13 cellular contexts compared by ENCODE assay signal in genomic region chrX:71637848-71638247, GRCh38. TPM values are rescaled to one million over a fixed set of nuclear protein-coding genes. Genes with fewer than 3 reads are reported as not detected.
DNase-seq lines count a peak whose midpoint lies in the region; ATAC-seq, FAIRE-seq and TF ChIP-seq lines count a peak whose summit lies in the region.
"Had no signal": no experiment of that assay in that cellular context is flagged by ENCODE, and none has a peak within 500 bp of the region (broad histone marks: within the 10 kb centered on the region; RNA-seq: fewer than 3 reads in every experiment).

No MANE protein-coding gene starts in this region.

- H3K4me2 ChIP-seq in K562 (ENCODE audit: insufficient read depth, low read length), result peak overlapping the region; percentile 27; the same call in 1 of the 2 replicates

- DNase-seq in GM12891 (ENCODE audit: insufficient read length, low spot score), result no peak
- DNase-seq in K562 (ENCODE audit: extremely low read depth in 1 of 4, low spot score in 3 of 4), result peak in 2 of 4 experiments; percentile 22 to 23
- no peak for DNase-seq in psoas muscle
- DNase-seq in HEK293T (ENCODE audit: extremely low spot score), result no peak
- no peak for DNase-seq in NCI-H748 (lab: John Stamatoyannopoulos, UW; ENCODE audit: unreplicated experiment)
- no peak for DNase-seq in middle frontal gyrus (ENCODE audit: extremely low spot score, low spot score)
- DNase-seq: activated CD4-positive, alpha-beta T cell treated with anti-CD3 and anti-CD28 coated beads, Interleukin-2, amount 10 ng/mL, durations not matched to agents 7 days and 5 days; NCI-H446 treated with DMSO at 0.1 percent for 48 hours; stimulated activated CD4-positive, alpha-beta T cell treated with anti-CD3 and anti-CD28 coated beads, Interleukin-1b, Interleukin-23, amount 100 ng/mL, for 48 hours had no signal

- no peak for TF ChIP-seq RAD21 in K562 (CRISPR knock-in tag; conservative IDR thresholded peaks at IDR 0.05 in 1 of 2, IDR thresholded peaks at IDR 0.05 in 1 of 2)

- TF ChIP-seq CTCF in K562 (IDR thresholded peaks at IDR 0.05 in 2 of 3, conservative IDR thresholded peaks at IDR 0.05 in 1 of 3; ENCODE audit: insufficient read depth in 2 of 3, low read depth in 1 of 3, low read length in 3 of 3), result no peak
- no peak for TF ChIP-seq CTCF in psoas muscle (IDR thresholded peaks at IDR 0.05)

- TF ChIP-seq POLR2A in GM12891 (IDR thresholded peaks at IDR 0.05; ENCODE audit: low read depth, low read length), result no peak
- TF ChIP-seq POLR2A in K562 (conservative IDR thresholded peaks at IDR 0.05), result no peak

- CTCF ChIA-PET in K562 (lab: Yijun Ruan, JAX; ENCODE audit: low intra/inter-chr PET ratio), result no interaction called here
- CTCF ChIA-PET in HEK293T (lab: Yijun Ruan, JAX), result no interaction called here

- in situ Hi-C loops in K562 (cut with MboI), result no loop called here

- H3K4me1 ChIP-seq in K562 (replicated peaks in 1 of 2; ENCODE audit: control insufficient read depth in 2 of 2, insufficient read depth in 2 of 2, low read length in 2 of 2), result no peaks in the 10 kb centered on the region; a peak in 1 of 5 replicates
- peaks cover 9% of the 10 kb centered on the region for H3K4me1 ChIP-seq in psoas muscle

- no peaks in the 10 kb centered on the region for H4K20me1 ChIP-seq in K562 (replicated peaks; ENCODE audit: control insufficient read depth, insufficient read depth, low read length)

- no peak overlapping the region for H3K27ac ChIP-seq in K562 (ENCODE audit: extremely low read depth, low read depth, low read length)
- H3K27ac ChIP-seq in psoas muscle, result peak overlapping the region; percentile 79

- H3K36me3 ChIP-seq in K562 (ENCODE audit: control insufficient read depth, insufficient read depth, low read length) (no peaks in the 10 kb centered on the region), psoas muscle (ENCODE audit: insufficient read depth in 1 of 2, low read depth in 1 of 2) (no peaks in the 10 kb centered on the region)

- 3% methylated on average over 4 of the region's 4 CpGs for WGBS in K562 (ENCODE audit: insufficient coverage, low coverage, missing lambda C conversion rate)
- WGBS in psoas muscle, 3 donors, result 51 to 78% (median 52%) methylated on average over 4 of the region's 4 CpGs

- ATAC-seq in HG02884 (IDR thresholded peaks at IDR 0.05; ENCODE audit: unreplicated experiment), result peak; percentile 45
- ATAC-seq in K562, result peak; percentile 73
- ATAC-seq in psoas muscle, result no peak
- ATAC-seq in GM21367 (IDR thresholded peaks at IDR 0.05; ENCODE audit: unreplicated experiment), result no peak

- H3K9ac ChIP-seq in K562 (ENCODE audit: insufficient read depth in 1 of 2, low read depth in 2 of 2, low read length in 2 of 2), result no peak overlapping the region

- H3K27me3 ChIP-seq in K562 (ENCODE audit: control insufficient read depth in 2 of 2, insufficient read depth in 2 of 2, low read length in 2 of 2), result no peaks in the 10 kb centered on the region
- H3K27me3 ChIP-seq in psoas muscle (ENCODE audit: insufficient read depth in 3 of 3, low read length in 2 of 3), result no peaks in the 10 kb centered on the region

- FAIRE-seq in GM12891 (lab: Jason Lieb, UNC) (peak; percentile 87), K562 (lab: Jason Lieb, UNC) (peak; percentile 71)
- FAIRE-seq: colon had no signal

- POLR2A ChIA-PET in K562 (lab: Yijun Ruan, JAX) (no interaction called here), HEK293T (lab: Yijun Ruan, JAX) (no interaction called here)

- H2AFZ ChIP-seq in K562 (ENCODE audit: low read depth, low read length), result peak overlapping the region; percentile 59; the same call in 1 of the 2 replicates

- no peaks in the 10 kb centered on the region for H3K9me3 ChIP-seq in K562 (replicated peaks; ENCODE audit: control insufficient read depth, insufficient read depth, low read depth, low read length)
- no peaks in the 10 kb centered on the region for H3K9me3 ChIP-seq in psoas muscle

- BruUV-seq in K562 (replicated peaks; lab: Mats Ljungman, UMichigan), result no TSS peak

- H3K9me1 ChIP-seq in K562 (ENCODE audit: control insufficient read depth, insufficient read depth, low read length), result no peaks in the 10 kb centered on the region

- intact Hi-C loops in K562 (cut with micrococcal nuclease) (no loop called here), psoas muscle (cut with DNase I) (no loop called here)

- no peaks in the 10 kb centered on the region for H3K79me2 ChIP-seq in K562 (ENCODE audit: control insufficient read depth, insufficient read depth, low read length)

- no peak for TF ChIP-seq EP300 in K562 (IDR thresholded peaks at IDR 0.05; ENCODE audit: low read length)

- H3K4me3 ChIP-seq in K562 (no peak overlapping the region), psoas muscle (no peak overlapping the region)

TF ChIP-seq in GM12891, 5 proteins besides CTCF, POLR2A, EP300 and RAD21:
- TF ChIP-seq SPI1 (IDR thresholded peaks at IDR 0.05; ENCODE audit: low read depth, low read length) (0 out of 2 replicates have a peak, but pooled peaks have one; percentile 10), TAF1 (IDR thresholded peaks at IDR 0.05; ENCODE audit: low read depth, low read length) (no peak)

TF ChIP-seq in HEK293T, 16 proteins besides CTCF, POLR2A, EP300 and RAD21:
- TF ChIP-seq FOXA1 (IDR thresholded peaks at IDR 0.05) (no peak), SUZ12 (IDR thresholded peaks at IDR 0.05) (no peak), FOXM1 (IDR thresholded peaks at IDR 0.05; ENCODE audit: borderline replicate concordance) (no peak), ELF4 (IDR thresholded peaks at IDR 0.05) (no peak), ZNF384 (IDR thresholded peaks at IDR 0.05) (no peak), HDGF (IDR thresholded peaks at IDR 0.05; ENCODE audit: borderline replicate concordance) (no peak), FOXK2 (IDR thresholded peaks at IDR 0.05) (no peak), PKNOX1 (IDR thresholded peaks at IDR 0.05) (no peak), TARDBP (IDR thresholded peaks at IDR 0.05) (no peak), SP1 (IDR thresholded peaks at IDR 0.05) (no peak), CTBP1 (IDR thresholded peaks at IDR 0.05; ENCODE audit: borderline replicate concordance) (no peak), LEF1 (IDR thresholded peaks at IDR 0.05; ENCODE audit: borderline replicate concordance) (no peak), ARNT (IDR thresholded peaks at IDR 0.05) (no peak), BHLHE40 (IDR thresholded peaks at IDR 0.05; ENCODE audit: borderline replicate concordance) (no peak), NFRKB (IDR thresholded peaks at IDR 0.05) (no peak), L3MBTL2 (conservative IDR thresholded peaks at IDR 0.05) (no peak)

RNA-seq across cellular contexts. Expression of gene CXCR3, which starts 19.5 kb away (rescaled TPM):
- polyA plus RNA-seq in GM12891 (2012; ENCODE audit: low read depth, missing spikeins), result 10.0 TPM
- not detected in 2 replicates for total RNA-seq in K562 (2011; cell fraction: chromatin; rRNA removed; ENCODE audit: low replicate concordance)
- total RNA-seq in K562 (2011; cell fraction: nucleolus; rRNA removed), result not detected in 2 replicates
- total RNA-seq in K562 (2011; cell fraction: nucleoplasm; rRNA removed), result not detected in 2 replicates
- total RNA-seq in K562 (2014; rRNA removed) (not detected in 2 replicates), K562 (2014; rRNA removed; fragmentation: Illumina TruSeq; extraction: Trizol) (not detected in 2 replicates), K562 (2015; rRNA removed; fragmentation: Illumina TruSeq; extraction: Trizol) (not detected in 2 replicates), K562 (2021) (not detected in 2 replicates), psoas muscle (under 1 TPM in 1 of 4 donors, not detected in 3; 0.21 TPM)
- polyA plus RNA-seq in K562 (2011; rRNA removed) (not detected in 2 replicates), K562 (2014; fragmentation: Illumina TruSeq; extraction: Trizol) (not detected in 2 replicates), K562 (2014; fragmentation: Nextera tagmentation; extraction: Ambion mirVana) (not detected), K562 (2014; rRNA removed) (not detected in 2 replicates), psoas muscle (under 1 TPM in 2 of 3 donors, not detected in 1; 0.01 to 0.05 TPM)
- not detected in 2 replicates for polyA plus RNA-seq in K562 (2011; cell fraction: cytosol; rRNA removed)
- not detected in 2 replicates for polyA plus RNA-seq in K562 (2011; cell fraction: nucleus; rRNA removed)
- not detected in 2 replicates for polyA plus RNA-seq in K562 (2012)
- not detected in 2 replicates for polyA minus RNA-seq in K562 (2011; rRNA and poly(A)+ RNA removed)
- not detected in 2 replicates for polyA minus RNA-seq in K562 (2011; cell fraction: cytosol; rRNA and poly(A)+ RNA removed)
- polyA minus RNA-seq in K562 (2011; cell fraction: nucleus; rRNA and poly(A)+ RNA removed), result not detected in 2 replicates
- total RNA-seq: lower leg skin had no signal

RNA-seq across cellular contexts. Expression of gene GCNA, which starts 59.6 kb away (rescaled TPM):
- 0.58 TPM for polyA plus RNA-seq in GM12891 (2012; ENCODE audit: low read depth, missing spikeins)
- 2.2 and 4.0 TPM in 2 replicates for total RNA-seq in K562 (2011; cell fraction: chromatin; rRNA removed; ENCODE audit: low replicate concordance)
- 0.67 and 1.8 TPM in 2 replicates for total RNA-seq in K562 (2011; cell fraction: nucleolus; rRNA removed)
- total RNA-seq in K562 (2011; cell fraction: nucleoplasm; rRNA removed), result 1.1 and 1.8 TPM in 2 replicates
- total RNA-seq in K562 (2014; rRNA removed) (0.45 and 0.86 TPM in 2 replicates), K562 (2014; rRNA removed; fragmentation: Illumina TruSeq; extraction: Trizol) (0.77 and 0.87 TPM in 2 replicates), K562 (2015; rRNA removed; fragmentation: Illumina TruSeq; extraction: Trizol) (1.2 and 1.4 TPM in 2 replicates), K562 (2021) (0.47 and 0.58 TPM in 2 replicates), psoas muscle (1 to 10 TPM in 3 of 4 donors, under 1 TPM in 1; 0.98 to 7.5 (median 2.9) TPM)
- polyA plus RNA-seq in K562 (2011; rRNA removed) (0.85 and 1.3 TPM in 2 replicates), K562 (2014; fragmentation: Illumina TruSeq; extraction: Trizol) (0.42 and 1.1 TPM in 2 replicates), K562 (2014; fragmentation: Nextera tagmentation; extraction: Ambion mirVana) (under 1 TPM; 0.27 to 0.64 TPM), K562 (2014; rRNA removed) (1.3 and 1.5 TPM in 2 replicates), psoas muscle (1 to 10 TPM; 2.9 to 9.1 (median 4.7) TPM)
- 0.15 and 0.66 TPM in 2 replicates for polyA plus RNA-seq in K562 (2011; cell fraction: cytosol; rRNA removed)
- polyA plus RNA-seq in K562 (2011; cell fraction: nucleus; rRNA removed), result 2.3 and 6.8 TPM in 2 replicates
- polyA plus RNA-seq in K562 (2012), result 0.49 and 2.3 TPM in 2 replicates
- 0.56 and 1.6 TPM in 2 replicates for polyA minus RNA-seq in K562 (2011; rRNA and poly(A)+ RNA removed)
- not detected in 2 replicates for polyA minus RNA-seq in K562 (2011; cell fraction: cytosol; rRNA and poly(A)+ RNA removed)
- 0.67 and 2.2 TPM in 2 replicates for polyA minus RNA-seq in K562 (2011; cell fraction: nucleus; rRNA and poly(A)+ RNA removed)

Comparison
In these comparisons a context has a peak if more than half of its experiments do, and no peak if none do; other contexts are left out.
1. ATAC-seq: peak in HG02884 (single experiment) and K562 (single experiment); none in psoas muscle (0 of 4) and GM21367 (single experiment).